ENCODE assay signal across 8 cellular contexts in the genomic region with DNA sequence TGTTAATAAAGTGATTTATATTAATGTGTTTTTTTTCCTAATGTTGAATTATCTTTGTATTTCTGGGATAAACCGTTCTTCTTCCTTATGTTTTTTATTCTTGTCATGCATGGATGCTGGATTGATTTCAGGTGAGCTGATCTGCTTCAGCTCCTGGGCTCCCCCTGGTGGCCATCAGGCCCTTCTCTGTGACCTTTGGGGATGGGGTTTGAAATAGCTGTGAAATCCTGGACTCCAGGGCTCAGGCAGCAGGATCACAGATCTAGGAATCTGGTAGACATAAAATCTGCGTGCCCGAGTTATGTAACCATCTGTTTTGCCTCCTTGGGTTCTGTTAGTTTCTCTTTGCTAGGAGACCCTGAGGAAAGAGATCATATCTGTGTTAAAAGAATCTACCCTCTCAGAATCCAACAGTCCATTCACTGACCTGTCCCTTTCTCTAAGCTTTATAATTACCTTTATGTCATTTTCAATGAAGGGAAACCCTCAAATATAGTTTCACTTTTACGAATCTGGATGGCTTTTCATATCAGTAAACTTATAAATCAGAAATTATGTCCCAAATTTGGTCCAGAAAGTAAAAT. TPM values are rescaled to one million over a fixed set of nuclear protein-coding genes. Genes with fewer than 3 reads are reported as not detected.
DNase-seq lines count a peak whose midpoint lies in the region; ATAC-seq, FAIRE-seq and TF ChIP-seq lines count a peak whose summit lies in the region.

No MANE protein-coding gene starts in this region.

- ATAC-seq in GM18520 (IDR thresholded peaks at IDR 0.05; ENCODE audit: unreplicated experiment) (no peak), HG02884 (IDR thresholded peaks at IDR 0.05; ENCODE audit: unreplicated experiment) (no peak)

- no peaks in the 10 kb centered on the region for H3K36me3 ChIP-seq in small intestine (ENCODE audit: control insufficient read depth in 2 of 2, insufficient read depth in 2 of 2, low read length in 2 of 2)

- H3K9me3 ChIP-seq in small intestine (ENCODE audit: control insufficient read depth, low read depth), result no peaks in the 10 kb centered on the region

- in situ Hi-C loops in astrocyte of the spinal cord (cut with HindIII; ENCODE audit: low sequenced_read_pairs), result no loop called here

- peak; percentile 5 for FAIRE-seq in small intestine (lab: Jason Lieb, UNC)

- no peaks in the 10 kb centered on the region for H3K27me3 ChIP-seq in small intestine (ENCODE audit: control insufficient read depth in 2 of 2, insufficient read depth in 2 of 2, low read length in 2 of 2)

- peak; percentile 88 for TF ChIP-seq CTCF in GM12872 (IDR thresholded peaks at IDR 0.05; ENCODE audit: insufficient read depth, low read depth, low read length)
- peak; percentile 98 for TF ChIP-seq CTCF in astrocyte of the spinal cord (IDR thresholded peaks at IDR 0.05; ENCODE audit: low read depth, low read length)

- no peak overlapping the region for H3K27ac ChIP-seq in small intestine (ENCODE audit: low read depth in 1 of 2, low read length in 1 of 2)

- H3K4me1 ChIP-seq in small intestine (ENCODE audit: control insufficient read depth in 2 of 2, insufficient read depth in 1 of 2, low read depth in 1 of 2, low read length in 1 of 2), result no peaks in the 10 kb centered on the region

- no peak overlapping the region for H3K4me3 ChIP-seq in astrocyte of the spinal cord (ENCODE audit: low read depth, low read length)
- no peak overlapping the region for H3K4me3 ChIP-seq in small intestine (ENCODE audit: low read depth in 1 of 2, low read length in 2 of 2)

- 0 to 2% (median 1%) methylated on average over 4 of the region's 4 CpGs for WGBS in small intestine, 3 donors

- DNase-seq in NCI-H1930 (lab: John Stamatoyannopoulos, UW) (peak; percentile 62 to 76), T1000 (lab: John Stamatoyannopoulos, UW) (peak; percentile 29), astrocyte of the spinal cord (ENCODE audit: low read depth, low spot score) (peak; percentile 76), hypothalamus (lab: John Stamatoyannopoulos, UW) (peak in 45 of 51 donors; percentile 12 to 87 (median 63)), small intestine (peak; percentile 82)

RNA-seq across cellular contexts. Expression of a gene that starts 12.2 kb away (rescaled TPM):
- not detected for polyA plus RNA-seq in small intestine

RNA-seq across cellular contexts. Expression of a gene that starts 23.6 kb away (rescaled TPM):
- 10 to 100 TPM in 1 of 3 donors, 1 to 10 TPM in 2; 7.2 to 17.8 (median 7.8) TPM for polyA plus RNA-seq in small intestine

RNA-seq across cellular contexts. Expression of a gene that starts 26.9 kb away (rescaled TPM):
- polyA plus RNA-seq in small intestine, result under 1 TPM; 0.45 to 0.81 (median 0.54) TPM

RNA-seq across cellular contexts. Expression of a gene that starts 53.3 kb away (rescaled TPM):
- 1 to 10 TPM in 2 of 3 donors, under 1 TPM in 1; 0.89 to 6.6 (median 2.4) TPM for polyA plus RNA-seq in small intestine

RNA-seq across cellular contexts. Expression of a gene that starts 53.8 kb away (rescaled TPM):
- not detected for polyA plus RNA-seq in small intestine

Comparison
In these comparisons a context has a peak if more than half of its experiments do, and no peak if none do; other contexts are left out.
1. DNase-seq: peak in every context shown above with its lines; median percentile 82 in small intestine; 76 in astrocyte of the spinal cord; 69 in NCI-H1930; 63 in hypothalamus; 29 in T1000.